8 cellular contexts compared by ENCODE assay signal in genomic region chr6:33453361-33454008, GRCh38. TPM values are rescaled to one million over a fixed set of nuclear protein-coding genes. Genes with fewer than 3 reads are reported as not detected.
DNase-seq lines count a peak whose midpoint lies in the region; ATAC-seq and TF ChIP-seq lines count a peak whose summit lies in the region.

No MANE protein-coding gene starts in this region.

- peak overlapping the region; percentile 93 to 100 for H3K4me3 Mint-ChIP-seq in activated T-cell treated with anti-CD3 and anti-CD28 coated beads, Interleukin-2, amount 50 U/mL, for 72 hours
- H3K4me3 Mint-ChIP-seq in activated T-helper 2 cell treated with anti-CD3 and anti-CD28 coated beads, Interferon-gamma antibody, Interleukin-2, Interleukin-4, amounts not matched to agents 10 μg/mL and 5 μg/mL and 100 μg/mL, durations not matched to agents 14 hours and 24 hours and 36 hours (ENCODE audit: low read depth) = peak overlapping the region; percentile 94
- H3K4me3 Mint-ChIP-seq in immature natural killer cell = peak overlapping the region; percentile 89 to 97 (median 96)

- no peak for TF ChIP-seq CTCF in thoracic aorta (IDR thresholded peaks at IDR 0.05)
- TF ChIP-seq CTCF in GM10266 (IDR thresholded peaks at IDR 0.05; ENCODE audit: control insufficient read depth, insufficient read depth, low read depth, missing control alignments) = no peak

- H3K36me3 Mint-ChIP-seq in activated T-cell treated with anti-CD3 and anti-CD28 coated beads, Interleukin-2, amount 50 U/mL, for 72 hours (ENCODE audit: insufficient read depth in 2 of 2) = peaks cover 2 to 6% of the 10 kb centered on the region in 2 donors
- H3K36me3 Mint-ChIP-seq in activated T-helper 2 cell treated with anti-CD3 and anti-CD28 coated beads, Interferon-gamma antibody, Interleukin-2, Interleukin-4, amounts not matched to agents 10 μg/mL and 5 μg/mL and 100 μg/mL, durations not matched to agents 14 hours and 24 hours and 36 hours (ENCODE audit: low read depth) = peaks cover 50% of the 10 kb centered on the region
- peaks cover 0 to 9% (median 0%) of the 10 kb centered on the region in 3 donors for H3K36me3 Mint-ChIP-seq in immature natural killer cell

- H3K4me1 ChIP-seq in thoracic aorta (ENCODE audit: control insufficient read depth in 1 of 2, low read depth in 2 of 2) = peaks cover 10 to 21% of the 10 kb centered on the region in 2 donors

- H3K9me3 ChIP-seq in thoracic aorta = no peaks in the 10 kb centered on the region

- H3K27me3 ChIP-seq in thoracic aorta (replicated peaks; ENCODE audit: insufficient read depth) = no peaks in the 10 kb centered on the region

- H3K27ac ChIP-seq in thoracic aorta = peak overlapping the region; percentile 42 to 72

- H3K27ac Mint-ChIP-seq in activated T-cell treated with anti-CD3 and anti-CD28 coated beads, Interleukin-2, amount 50 U/mL, for 72 hours = peak overlapping the region; percentile 99
- peak overlapping the region; percentile 75 for H3K27ac Mint-ChIP-seq in activated T-helper 2 cell treated with anti-CD3 and anti-CD28 coated beads, Interferon-gamma antibody, Interleukin-2, Interleukin-4, amounts not matched to agents 10 μg/mL and 5 μg/mL and 100 μg/mL, durations not matched to agents 14 hours and 24 hours and 36 hours
- peak overlapping the region; percentile 87 to 94 (median 92) for H3K27ac Mint-ChIP-seq in immature natural killer cell

- no peaks in the 10 kb centered on the region for H3K9me3 Mint-ChIP-seq in activated T-cell treated with anti-CD3 and anti-CD28 coated beads, Interleukin-2, amount 50 U/mL, for 72 hours
- H3K9me3 Mint-ChIP-seq in activated T-helper 2 cell treated with anti-CD3 and anti-CD28 coated beads, Interferon-gamma antibody, Interleukin-2, Interleukin-4, amounts not matched to agents 10 μg/mL and 5 μg/mL and 100 μg/mL, durations not matched to agents 14 hours and 24 hours and 36 hours = no peaks in the 10 kb centered on the region
- H3K9me3 Mint-ChIP-seq in immature natural killer cell = peaks cover 0 to 2% (median 0%) of the 10 kb centered on the region in 6 donors

- DNase-seq in activated T-cell treated with anti-CD3 and anti-CD28 coated beads, Interleukin-2, amount 50 U/mL, for 72 hours = no peak
- no peak for DNase-seq in activated T-cell treated with anti-CD3 and anti-CD28 coated beads, Interleukin-2, amount 50 U/mL, for 1 hour
- no peak for DNase-seq in activated T-helper 2 cell treated with anti-CD3 and anti-CD28 coated beads, Interferon-gamma antibody, Interleukin-2, Interleukin-4, amounts not matched to agents 10 μg/mL and 5 μg/mL and 100 μg/mL, durations not matched to agents 14 hours and 24 hours and 36 hours (ENCODE audit: low spot score)
- DNase-seq in immature natural killer cell = no peak
- no peak for DNase-seq in thoracic aorta (ENCODE audit: low spot score)
- no peak for DNase-seq in GM10266 (ENCODE audit: extremely low spot score)
- no peak for DNase-seq in GM19240 (ENCODE audit: insufficient read length, low spot score)
- DNase-seq in hypothalamus (lab: John Stamatoyannopoulos, UW) = no peak

- no peaks in the 10 kb centered on the region for H3K27me3 Mint-ChIP-seq in activated T-cell treated with anti-CD3 and anti-CD28 coated beads, Interleukin-2, amount 50 U/mL, for 72 hours (ENCODE audit: low read depth)
- H3K27me3 Mint-ChIP-seq in activated T-helper 2 cell treated with anti-CD3 and anti-CD28 coated beads, Interferon-gamma antibody, Interleukin-2, Interleukin-4, amounts not matched to agents 10 μg/mL and 5 μg/mL and 100 μg/mL, durations not matched to agents 14 hours and 24 hours and 36 hours (ENCODE audit: low read depth) = no peaks in the 10 kb centered on the region
- peaks cover 4 to 8% (median 7%) of the 10 kb centered on the region in 3 donors for H3K27me3 Mint-ChIP-seq in immature natural killer cell (ENCODE audit: low read depth in 3 of 3)

- peak overlapping the region; percentile 96 for H3K4me3 ChIP-seq in thoracic aorta

- no peak for ATAC-seq in activated T-cell treated with anti-CD3 and anti-CD28 coated beads, Interleukin-2, amount 50 U/mL, for 72 hours (replicated peaks in 1 of 2)
- no peak for ATAC-seq in thoracic aorta (ENCODE audit: insufficient number of reproducible peaks, low FRiP score, low read depth)

- intact Hi-C loops in activated T-helper 2 cell treated with anti-CD3 and anti-CD28 coated beads, Interferon-gamma antibody, Interleukin-2, Interleukin-4, amounts not matched to agents 10 μg/mL and 5 μg/mL and 100 μg/mL, durations not matched to agents 14 hours and 24 hours and 36 hours (cut with micrococcal nuclease) = loop anchor here (1.0 to 10.0 kb wide), 4 partner anchors 27 to 241 kb away; no protein-coding TSS in a partner anchor

- peaks cover 30% of the 10 kb centered on the region for H3K4me1 Mint-ChIP-seq in activated T-cell treated with anti-CD3 and anti-CD28 coated beads, Interleukin-2, amount 50 U/mL, for 72 hours (ENCODE audit: low read depth)
- peaks cover 21% of the 10 kb centered on the region for H3K4me1 Mint-ChIP-seq in activated T-helper 2 cell treated with anti-CD3 and anti-CD28 coated beads, Interferon-gamma antibody, Interleukin-2, Interleukin-4, amounts not matched to agents 10 μg/mL and 5 μg/mL and 100 μg/mL, durations not matched to agents 14 hours and 24 hours and 36 hours (ENCODE audit: low read depth)
- H3K4me1 Mint-ChIP-seq in immature natural killer cell = peaks cover 30 to 36% of the 10 kb centered on the region in 2 donors

- peaks cover 17% of the 10 kb centered on the region for H3K36me3 ChIP-seq in thoracic aorta

RNA-seq across cellular contexts. Expression of gene ZBTB9, which starts 0.9 kb away (rescaled TPM):
- total RNA-seq in activated T-cell treated with anti-CD3 and anti-CD28 coated beads, Interleukin-2, amount 50 U/mL, for 72 hours = 10 to 100 TPM; 10.2 to 13.6 TPM
- 11.4 and 11.5 TPM in 2 replicates for total RNA-seq in activated T-helper 2 cell treated with anti-CD3 and anti-CD28 coated beads, Interferon-gamma antibody, Interleukin-2, Interleukin-4, amounts not matched to agents 10 μg/mL and 5 μg/mL and 100 μg/mL, durations not matched to agents 14 hours and 24 hours and 36 hours
- polyA plus RNA-seq in immature natural killer cell = 1 to 10 TPM; 1.2 to 7.0 (median 3.0) TPM
- 1 to 10 TPM; 1.1 to 7.1 TPM for total RNA-seq in thoracic aorta

RNA-seq across cellular contexts. Expression of gene SYNGAP1, which starts 33.6 kb away (rescaled TPM):
- 10 to 100 TPM; 86.9 to 91.5 TPM for total RNA-seq in activated T-cell treated with anti-CD3 and anti-CD28 coated beads, Interleukin-2, amount 50 U/mL, for 72 hours
- 60.1 and 71.3 TPM in 2 replicates for total RNA-seq in activated T-helper 2 cell treated with anti-CD3 and anti-CD28 coated beads, Interferon-gamma antibody, Interleukin-2, Interleukin-4, amounts not matched to agents 10 μg/mL and 5 μg/mL and 100 μg/mL, durations not matched to agents 14 hours and 24 hours and 36 hours
- under 1 TPM; 0.02 to 0.32 (median 0.20) TPM for polyA plus RNA-seq in immature natural killer cell
- 10 to 100 TPM; 16.2 to 24.6 TPM for total RNA-seq in thoracic aorta

RNA-seq across cellular contexts. Expression of gene CUTA, which starts 35.6 kb away (rescaled TPM):
- 100 to 1,000 TPM; 212 to 222 TPM for total RNA-seq in activated T-cell treated with anti-CD3 and anti-CD28 coated beads, Interleukin-2, amount 50 U/mL, for 72 hours
- total RNA-seq in activated T-helper 2 cell treated with anti-CD3 and anti-CD28 coated beads, Interferon-gamma antibody, Interleukin-2, Interleukin-4, amounts not matched to agents 10 μg/mL and 5 μg/mL and 100 μg/mL, durations not matched to agents 14 hours and 24 hours and 36 hours = 143 and 146 TPM in 2 replicates
- 100 to 1,000 TPM; 367 to 404 (median 404) TPM for polyA plus RNA-seq in immature natural killer cell
- 100 to 1,000 TPM in 1 of 2 donors, 10 to 100 TPM in 1; 60.3 to 207 TPM for total RNA-seq in thoracic aorta

RNA-seq across cellular contexts. Expression of gene PHF1, which starts 42.7 kb away (rescaled TPM):
- total RNA-seq in activated T-cell treated with anti-CD3 and anti-CD28 coated beads, Interleukin-2, amount 50 U/mL, for 72 hours = 10 to 100 TPM; 65.2 to 77.3 TPM
- 33.0 and 39.1 TPM in 2 replicates for total RNA-seq in activated T-helper 2 cell treated with anti-CD3 and anti-CD28 coated beads, Interferon-gamma antibody, Interleukin-2, Interleukin-4, amounts not matched to agents 10 μg/mL and 5 μg/mL and 100 μg/mL, durations not matched to agents 14 hours and 24 hours and 36 hours
- 10 to 100 TPM; 22.7 to 36.5 (median 29.8) TPM for polyA plus RNA-seq in immature natural killer cell
- 100 to 1,000 TPM in 1 of 2 donors, 10 to 100 TPM in 1; 82.0 to 104 TPM for total RNA-seq in thoracic aorta
